In the genomic region with DNA sequence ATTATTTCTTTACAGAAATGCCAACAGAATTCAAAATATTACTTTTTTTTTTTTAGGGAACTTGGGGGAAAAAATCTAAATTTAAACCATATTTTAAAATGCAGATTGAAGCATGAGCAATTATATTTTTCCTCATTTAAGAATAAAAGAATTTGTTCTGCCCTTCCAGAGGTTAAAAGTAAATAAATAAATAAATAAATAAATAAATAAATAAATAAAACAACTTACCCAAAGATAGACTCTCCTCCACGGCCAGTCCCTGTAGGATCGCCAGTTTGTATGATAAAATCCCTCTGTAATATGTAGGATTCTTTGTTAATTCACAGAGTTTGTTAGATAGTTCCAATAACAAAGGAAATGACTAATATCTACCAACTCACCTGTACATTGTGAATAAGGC, we compare ENCODE assay signal across 15 cellular contexts. TPM values are rescaled to one million over a fixed set of nuclear protein-coding genes. Genes with fewer than 3 reads are reported as not detected.
DNase-seq lines count a peak whose midpoint lies in the region; ATAC-seq and TF ChIP-seq lines count a peak whose summit lies in the region.
"Had no signal": no experiment of that assay in that cellular context is flagged by ENCODE, and none has a peak within 500 bp of the region (broad histone marks: within the 10 kb centered on the region; RNA-seq: fewer than 3 reads in every experiment).

No MANE protein-coding gene starts in this region.

- no peak overlapping the region for H3K4me3 Mint-ChIP-seq in activated naive CD4-positive, alpha-beta T cell treated with anti-CD3 and anti-CD28 coated beads, Interleukin-2, amount 50 U/mL, for 24 hours
- no peak overlapping the region for H3K4me3 Mint-ChIP-seq in CD4-positive, CD25-positive, alpha-beta regulatory T cell
- H3K4me3 Mint-ChIP-seq in progenitor cell of endocrine pancreas (ENCODE audit: low read depth): no peak overlapping the region
- H3K4me3 Mint-ChIP-seq: CD8-positive, alpha-beta T cell had no signal

- no peaks in the 10 kb centered on the region for H3K9me3 Mint-ChIP-seq in activated naive CD4-positive, alpha-beta T cell treated with anti-CD3 and anti-CD28 coated beads, Interleukin-2, amount 50 U/mL, for 24 hours
- H3K9me3 Mint-ChIP-seq in activated naive CD4-positive, alpha-beta T cell treated with anti-CD3 and anti-CD28 coated beads, Interleukin-2, amount 50 U/mL, for 72 hours: no peaks in the 10 kb centered on the region
- H3K9me3 Mint-ChIP-seq in CD4-positive, CD25-positive, alpha-beta regulatory T cell: peaks cover 0 to 3% (median 0%) of the 10 kb centered on the region in 7 donors
- no peaks in the 10 kb centered on the region for H3K9me3 Mint-ChIP-seq in progenitor cell of endocrine pancreas (ENCODE audit: low read depth)
- H3K9me3 Mint-ChIP-seq: CD8-positive, alpha-beta T cell had no signal

- H3K36me3 ChIP-seq in CD4-positive, CD25-positive, alpha-beta regulatory T cell (ENCODE audit: control insufficient read depth, insufficient read depth, low read length): peaks cover 48% of the 10 kb centered on the region

- H3K4me1 ChIP-seq in CD4-positive, CD25-positive, alpha-beta regulatory T cell (ENCODE audit: control insufficient read depth, insufficient read depth, low read length, poor library complexity, severe bottlenecking): peaks cover 28% of the 10 kb centered on the region
- H3K4me1 ChIP-seq: Caco-2 had no signal

- peaks cover 7% of the 10 kb centered on the region for H3K36me3 Mint-ChIP-seq in activated naive CD4-positive, alpha-beta T cell treated with anti-CD3 and anti-CD28 coated beads, Interleukin-2, amount 50 U/mL, for 24 hours
- H3K36me3 Mint-ChIP-seq in activated naive CD4-positive, alpha-beta T cell treated with anti-CD3 and anti-CD28 coated beads, Interleukin-2, amount 50 U/mL, for 72 hours: peaks cover 15 to 24% of the 10 kb centered on the region in 2 donors
- peaks cover 19% of the 10 kb centered on the region for H3K36me3 Mint-ChIP-seq in CD4-positive, CD25-positive, alpha-beta regulatory T cell
- H3K36me3 Mint-ChIP-seq in progenitor cell of endocrine pancreas (ENCODE audit: insufficient read depth): peaks cover 15% of the 10 kb centered on the region

- no peaks in the 10 kb centered on the region for H3K27me3 ChIP-seq in CD4-positive, CD25-positive, alpha-beta regulatory T cell (ENCODE audit: control insufficient read depth, insufficient read depth, low read length)

- ATAC-seq in activated naive CD4-positive, alpha-beta T cell treated with anti-CD3 and anti-CD28 coated beads, Interleukin-2, amount 50 U/mL, for 72 hours: no peak
- no peak for ATAC-seq in CD4-positive, CD25-positive, alpha-beta regulatory T cell (ENCODE audit: low read depth in 2 of 2)
- ATAC-seq: CD8-positive, alpha-beta T cell had no signal

- H3K27ac ChIP-seq in CD4-positive, CD25-positive, alpha-beta regulatory T cell (ENCODE audit: insufficient read depth, low read length, poor library complexity, severe bottlenecking): peak overlapping the region; percentile 10
- peak overlapping the region; percentile 33 for H3K27ac ChIP-seq in epithelial cell of prostate
- H3K27ac ChIP-seq: GM23248 had no signal

- H3K27ac Mint-ChIP-seq in activated naive CD4-positive, alpha-beta T cell treated with anti-CD3 and anti-CD28 coated beads, Interleukin-2, amount 50 U/mL, for 24 hours: peak overlapping the region; percentile 46
- no peak overlapping the region for H3K27ac Mint-ChIP-seq in activated naive CD4-positive, alpha-beta T cell treated with anti-CD3 and anti-CD28 coated beads, Interleukin-2, amount 50 U/mL, for 72 hours
- H3K27ac Mint-ChIP-seq in CD4-positive, CD25-positive, alpha-beta regulatory T cell: no peak overlapping the region
- H3K27ac Mint-ChIP-seq in progenitor cell of endocrine pancreas: no peak overlapping the region
- H3K27ac Mint-ChIP-seq: CD8-positive, alpha-beta T cell had no signal

- peaks cover 52% of the 10 kb centered on the region for H3K4me1 Mint-ChIP-seq in activated naive CD4-positive, alpha-beta T cell treated with anti-CD3 and anti-CD28 coated beads, Interleukin-2, amount 50 U/mL, for 24 hours
- peaks cover 28 to 46% (median 35%) of the 10 kb centered on the region in 4 donors for H3K4me1 Mint-ChIP-seq in CD4-positive, CD25-positive, alpha-beta regulatory T cell
- H3K4me1 Mint-ChIP-seq in progenitor cell of endocrine pancreas (ENCODE audit: low read depth): peaks cover 18% of the 10 kb centered on the region

- H3K4me3 ChIP-seq in CD4-positive, CD25-positive, alpha-beta regulatory T cell (ENCODE audit: low read depth, low read length): no peak overlapping the region
- H3K4me3 ChIP-seq: GM23248 had no signal

- no peak for TF ChIP-seq CTCF in progenitor cell of endocrine pancreas (IDR thresholded peaks at IDR 0.05; ENCODE audit: unreplicated experiment)

- no peaks in the 10 kb centered on the region for H3K27me3 Mint-ChIP-seq in activated naive CD4-positive, alpha-beta T cell treated with anti-CD3 and anti-CD28 coated beads, Interleukin-2, amount 50 U/mL, for 24 hours
- H3K27me3 Mint-ChIP-seq in CD4-positive, CD25-positive, alpha-beta regulatory T cell: peaks cover 4% of the 10 kb centered on the region
- no peaks in the 10 kb centered on the region for H3K27me3 Mint-ChIP-seq in progenitor cell of endocrine pancreas

- DNase-seq in activated naive CD4-positive, alpha-beta T cell treated with anti-CD3 and anti-CD28 coated beads, Interleukin-2, amount 50 U/mL, for 72 hours (ENCODE audit: low spot score in 2 of 2): no peak
- DNase-seq in CD4-positive, CD25-positive, alpha-beta regulatory T cell: no peak
- DNase-seq in epithelial cell of prostate (ENCODE audit: low read depth, low spot score): no peak
- DNase-seq in NCI-H1436 (lab: John Stamatoyannopoulos, UW): no peak
- no peak for DNase-seq in progenitor cell of endocrine pancreas (ENCODE audit: low spot score, unreplicated experiment)
- DNase-seq: 8988T; C1 segment of cervical spinal cord; Caco-2; CD8-positive, alpha-beta T cell; DMS153; DND-41; GM23248; H7; HCEC 1CT had no signal

- no peaks in the 10 kb centered on the region for H3K9me3 ChIP-seq in CD4-positive, CD25-positive, alpha-beta regulatory T cell (ENCODE audit: control insufficient read depth in 2 of 2, low read length in 2 of 2)
- H3K9me3 ChIP-seq: Caco-2 had no signal

RNA-seq across cellular contexts. Expression of a gene that starts 4.7 kb away (rescaled TPM):
- total RNA-seq in activated naive CD4-positive, alpha-beta T cell treated with anti-CD3 and anti-CD28 coated beads, Interleukin-2, amount 50 U/mL, for 72 hours: 10 to 100 TPM; 21.9 to 29.3 TPM
- total RNA-seq in CD4-positive, CD25-positive, alpha-beta regulatory T cell: 40.8 TPM
- polyA plus RNA-seq in CD4-positive, CD25-positive, alpha-beta regulatory T cell: 10 to 100 TPM; 10.0 to 13.3 (median 12.0) TPM
- 37.2 and 38.3 TPM in 2 replicates for total RNA-seq in progenitor cell of endocrine pancreas

RNA-seq across cellular contexts. Expression of a gene that starts 25.0 kb away (rescaled TPM):
- total RNA-seq in activated naive CD4-positive, alpha-beta T cell treated with anti-CD3 and anti-CD28 coated beads, Interleukin-2, amount 50 U/mL, for 72 hours: 10 to 100 TPM; 15.0 to 25.2 TPM
- total RNA-seq in CD4-positive, CD25-positive, alpha-beta regulatory T cell: 29.1 TPM
- polyA plus RNA-seq in CD4-positive, CD25-positive, alpha-beta regulatory T cell: 10 to 100 TPM; 24.0 to 29.9 (median 26.4) TPM
- 25.9 and 26.3 TPM in 2 replicates for total RNA-seq in progenitor cell of endocrine pancreas

RNA-seq across cellular contexts. Expression of a gene that starts 56.3 kb away (rescaled TPM):
- total RNA-seq in activated naive CD4-positive, alpha-beta T cell treated with anti-CD3 and anti-CD28 coated beads, Interleukin-2, amount 50 U/mL, for 72 hours: 100 to 1,000 TPM in 1 of 2 donors, 10 to 100 TPM in 1; 87.1 to 186 TPM
- total RNA-seq in CD4-positive, CD25-positive, alpha-beta regulatory T cell: 251 TPM
- 10 to 100 TPM in 1 of 4 donors, 1 to 10 TPM in 3; 7.1 to 10.3 (median 8.7) TPM for polyA plus RNA-seq in CD4-positive, CD25-positive, alpha-beta regulatory T cell
- 0.48 and 0.71 TPM in 2 replicates for total RNA-seq in progenitor cell of endocrine pancreas
- polyA plus RNA-seq: GM23248 had no signal

Comparison
In these comparisons a context has a peak if more than half of its experiments do, and no peak if none do; other contexts are left out.
1. RNA of a gene that starts 56.3 kb away (total RNA-seq): 251 TPM in CD4-positive, CD25-positive, alpha-beta regulatory T cell (single experiment) and 87.1 to 186 TPM in activated naive CD4-positive, alpha-beta T cell treated with anti-CD3 and anti-CD28 coated beads, Interleukin-2, amount 50 U/mL, for 72 hours; 0.48 to 0.71 TPM in progenitor cell of endocrine pancreas; every median in the first group is over 10 times any median in the second.